9 cellular contexts compared by ENCODE assay signal in the genomic region with DNA sequence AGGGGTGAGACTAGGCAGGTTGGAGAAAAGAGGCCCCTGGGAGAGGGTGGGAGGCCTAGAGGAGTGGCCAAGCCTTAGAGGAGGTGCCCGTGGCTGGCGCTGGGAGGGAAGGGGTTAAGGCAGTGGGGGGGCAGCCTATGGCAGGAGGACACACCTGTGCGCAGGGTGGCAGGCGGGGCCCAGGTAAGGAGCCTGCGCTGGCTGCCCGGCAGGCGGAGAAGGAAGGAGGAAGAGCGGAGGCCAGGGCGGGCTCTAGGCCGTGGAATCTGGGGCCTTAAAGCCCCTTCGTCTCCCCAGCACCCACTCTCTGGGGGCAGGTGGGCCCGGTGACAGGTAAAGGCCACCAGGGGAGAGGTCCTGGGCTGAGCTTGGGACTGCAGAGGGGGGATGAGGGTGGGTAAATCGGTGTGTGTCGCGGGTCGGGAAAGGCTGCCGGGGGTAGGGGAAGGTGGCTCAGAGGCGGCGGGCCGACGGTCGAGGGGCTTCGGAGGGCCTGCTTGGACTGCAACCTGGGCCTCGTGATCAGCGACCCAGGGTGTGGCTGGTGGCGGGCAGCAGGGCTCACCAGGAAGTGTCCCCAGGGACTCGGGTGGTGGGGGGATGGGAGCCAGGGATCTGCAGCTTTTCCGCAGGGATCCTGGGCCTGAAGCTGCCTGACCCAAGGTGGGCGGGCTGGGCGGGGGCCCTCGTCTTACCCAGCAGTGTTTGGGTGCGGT. TPM values are rescaled to one million over a fixed set of nuclear protein-coding genes. Genes with fewer than 3 reads are reported as not detected.
DNase-seq lines count a peak whose midpoint lies in the region; ATAC-seq, FAIRE-seq and TF ChIP-seq lines count a peak whose summit lies in the region.
"Had no signal": no experiment of that assay in that cellular context is flagged by ENCODE, and none has a peak within 500 bp of the region (broad histone marks: within the 10 kb centered on the region; RNA-seq: fewer than 3 reads in every experiment).

No MANE protein-coding gene starts in this region.

- no peaks in the 10 kb centered on the region for H3K9me3 Mint-ChIP-seq in activated naive CD8-positive, alpha-beta T cell treated with anti-CD3 and anti-CD28 coated beads, Interleukin-2, amount 10 ng/mL, durations not matched to agents 7 days and 5 days

- no peak overlapping the region for H2BK15ac ChIP-seq in mesendoderm (replicated peaks; ENCODE audit: low read depth)

- peak overlapping the region; percentile 97 for H3K56ac ChIP-seq in mesendoderm (ENCODE audit: low read length)

- peaks cover 0 to 44% (median 17%) of the 10 kb centered on the region in 11 experiments; a peak in 17 of 22 replicates for H4K20me1 ChIP-seq in BLaER1 treated with 17β-estradiol and CSF1 and Interleukin-3, amounts not matched to agents 10 nM and 100 nM

- DNase-seq in LoVo (ENCODE audit: low spot score) = peak; percentile 95
- peak; percentile 36 for DNase-seq in activated naive CD8-positive, alpha-beta T cell treated with anti-CD3 and anti-CD28 coated beads, Interleukin-2, amount 10 ng/mL, durations not matched to agents 7 days and 5 days
- peak; percentile 86 for DNase-seq in mesendoderm
- no peak for DNase-seq in GM12892 (ENCODE audit: insufficient read length)
- DNase-seq in NCI-H446 treated with DMSO at 0.1 percent for 48 hours (lab: John Stamatoyannopoulos, UW) = no peak

- H3K23ac ChIP-seq in mesendoderm (ENCODE audit: low read length) = peak overlapping the region; percentile 99

- peaks cover 76 to 95% (median 85%) of the 10 kb centered on the region in 10 experiments for H3K4me1 ChIP-seq in BLaER1 treated with 17β-estradiol and CSF1 and Interleukin-3, amounts not matched to agents 10 nM and 100 nM
- peaks cover 10% of the 10 kb centered on the region for H3K4me1 ChIP-seq in mesendoderm (ENCODE audit: control insufficient read depth, low read depth, low read length)

- no peaks in the 10 kb centered on the region for H3K27me3 Mint-ChIP-seq in activated naive CD8-positive, alpha-beta T cell treated with anti-CD3 and anti-CD28 coated beads, Interleukin-2, amount 10 ng/mL, durations not matched to agents 7 days and 5 days

- no peaks in the 10 kb centered on the region for H3K27me3 ChIP-seq in BLaER1 treated with 17β-estradiol and CSF1 and Interleukin-3, amounts not matched to agents 10 nM and 100 nM
- no peaks in the 10 kb centered on the region for H3K27me3 ChIP-seq in mesendoderm (ENCODE audit: insufficient read depth, low read length, poor library complexity)

- no peak for ATAC-seq in activated naive CD8-positive, alpha-beta T cell treated with anti-CD3 and anti-CD28 coated beads, Interleukin-2, amount 10 ng/mL, durations not matched to agents 7 days and 5 days (ENCODE audit: low read depth)
- no peak for ATAC-seq in GM21786 (IDR thresholded peaks at IDR 0.05; ENCODE audit: unreplicated experiment)
- ATAC-seq in HG03095 (IDR thresholded peaks at IDR 0.05; ENCODE audit: unreplicated experiment) = no peak

- H3K27ac ChIP-seq in BLaER1 treated with 17β-estradiol and CSF1 and Interleukin-3, amounts not matched to agents 10 nM and 100 nM = peak overlapping the region; percentile 62 to 95 (median 92)
- H3K27ac ChIP-seq in mesendoderm (ENCODE audit: low read depth, low read length) = peak overlapping the region; percentile 93

- H2BK120ac ChIP-seq in mesendoderm (ENCODE audit: low read depth, low read length) = no peak overlapping the region

- H3K4me3 ChIP-seq in BLaER1 treated with 17β-estradiol and CSF1 and Interleukin-3, amounts not matched to agents 10 nM and 100 nM = no peak overlapping the region; a peak in 3 of 20 replicates
- H3K4me3 ChIP-seq in mesendoderm (ENCODE audit: low read length) = peak overlapping the region; percentile 84

- peak overlapping the region; percentile 83 for H2BK5ac ChIP-seq in mesendoderm (ENCODE audit: low read length)

- peak overlapping the region; percentile 96 for H3K27ac Mint-ChIP-seq in activated naive CD8-positive, alpha-beta T cell treated with anti-CD3 and anti-CD28 coated beads, Interleukin-2, amount 10 ng/mL, durations not matched to agents 7 days and 5 days

- whole genome bisulfite sequencing in mesendoderm (ENCODE audit: extremely low coverage, insufficient coverage, low lambda C conversion rate) = no CpG with 5 or more reads among the region's 32 CpGs

- peak overlapping the region; percentile 76 for H3K4ac ChIP-seq in mesendoderm (ENCODE audit: low read depth, low read length)

- H3K36me3 Mint-ChIP-seq in activated naive CD8-positive, alpha-beta T cell treated with anti-CD3 and anti-CD28 coated beads, Interleukin-2, amount 10 ng/mL, durations not matched to agents 7 days and 5 days = peaks cover 27% of the 10 kb centered on the region

- no peak for FAIRE-seq in GM12892 (lab: Jason Lieb, UNC)
- FAIRE-seq: endothelial cell of umbilical vein had no signal

- TF ChIP-seq POLR2A in GM12892 (IDR thresholded peaks at IDR 0.05; ENCODE audit: low read depth, low read length) = no peak; the same call in 1 of the 2 replicates

- peak overlapping the region; percentile 52 for H3K18ac ChIP-seq in mesendoderm (ENCODE audit: low read length)

- no peaks in the 10 kb centered on the region for H3K9me3 ChIP-seq in BLaER1 treated with 17β-estradiol and CSF1 and Interleukin-3, amounts not matched to agents 10 nM and 100 nM (replicated peaks in 1 of 11)

- peaks cover 44 to 61% (median 55%) of the 10 kb centered on the region in 11 experiments for H3K36me3 ChIP-seq in BLaER1 treated with 17β-estradiol and CSF1 and Interleukin-3, amounts not matched to agents 10 nM and 100 nM
- peaks cover 11% of the 10 kb centered on the region for H3K36me3 ChIP-seq in mesendoderm (ENCODE audit: control insufficient read depth, insufficient read depth, low read length)

- H4K5ac ChIP-seq in mesendoderm (ENCODE audit: low read length) = no peak overlapping the region

- peak overlapping the region; percentile 94 to 100 (median 99) for H3K4me2 ChIP-seq in BLaER1 treated with 17β-estradiol and CSF1 and Interleukin-3, amounts not matched to agents 10 nM and 100 nM
- H3K4me2 ChIP-seq in mesendoderm (ENCODE audit: low read length) = peak overlapping the region; percentile 56

- H3K4me3 Mint-ChIP-seq in activated naive CD8-positive, alpha-beta T cell treated with anti-CD3 and anti-CD28 coated beads, Interleukin-2, amount 10 ng/mL, durations not matched to agents 7 days and 5 days = no peak overlapping the region

- no peak overlapping the region for H2AK5ac ChIP-seq in mesendoderm (ENCODE audit: low read length)

- peaks cover 8% of the 10 kb centered on the region for H3K79me1 ChIP-seq in mesendoderm (ENCODE audit: low read length)

- H3K9ac ChIP-seq in BLaER1 treated with 17β-estradiol and CSF1 and Interleukin-3, amounts not matched to agents 10 nM and 100 nM = peak overlapping the region; percentile 69 to 95 (median 80); a peak in 21 of 22 replicates
- peak overlapping the region; percentile 97 for H3K9ac ChIP-seq in mesendoderm (ENCODE audit: low read length)

- no peak overlapping the region for H4K8ac ChIP-seq in mesendoderm (ENCODE audit: low read depth, low read length)

- POLR2A ChIA-PET in activated naive CD8-positive, alpha-beta T cell treated with anti-CD3 and anti-CD28 coated beads, Interleukin-2, amount 10 ng/mL, durations not matched to agents 7 days and 5 days (lab: Charles Lee) = interaction anchor here (0.6 to 13.5 kb wide), 5 partner anchors 19 to 87 kb away, joined by 3 to 1055 read pairs (median 3); partner anchors contain the start of genes C12orf57, LPCAT3, PTPN6 and RNU7-1

- peaks cover 50% of the 10 kb centered on the region for H3K4me1 Mint-ChIP-seq in activated naive CD8-positive, alpha-beta T cell treated with anti-CD3 and anti-CD28 coated beads, Interleukin-2, amount 10 ng/mL, durations not matched to agents 7 days and 5 days

- peaks cover 19% of the 10 kb centered on the region for H3K79me2 ChIP-seq in mesendoderm (ENCODE audit: control insufficient read depth, insufficient read depth, low read length)

RNA-seq across cellular contexts. Expression of gene PHB2, which starts 7.3 kb away (rescaled TPM):
- total RNA-seq in activated naive CD8-positive, alpha-beta T cell treated with anti-CD3 and anti-CD28 coated beads, Interleukin-2, amount 10 ng/mL, durations not matched to agents 7 days and 5 days = 100 to 1,000 TPM; 175 to 189 TPM
- polyA plus RNA-seq in mesendoderm (2013, experiment 1 of 2) = 473 TPM
- polyA plus RNA-seq in mesendoderm (2013, experiment 2 of 2) = 476 TPM
- 315 TPM for polyA plus RNA-seq in GM12892 (2012; ENCODE audit: missing spikeins)

RNA-seq across cellular contexts. Expression of gene EMG1, which starts 7.5 kb away (rescaled TPM):
- 10 to 100 TPM; 50.0 to 55.7 TPM for total RNA-seq in activated naive CD8-positive, alpha-beta T cell treated with anti-CD3 and anti-CD28 coated beads, Interleukin-2, amount 10 ng/mL, durations not matched to agents 7 days and 5 days
- polyA plus RNA-seq in mesendoderm (2013, experiment 1 of 2) = 119 TPM
- polyA plus RNA-seq in mesendoderm (2013, experiment 2 of 2) = 115 TPM
- 109 TPM for polyA plus RNA-seq in GM12892 (2012; ENCODE audit: missing spikeins)

RNA-seq across cellular contexts. Expression of gene PTPN6, which starts 12.0 kb away (rescaled TPM):
- 100 to 1,000 TPM; 349 to 370 TPM for total RNA-seq in activated naive CD8-positive, alpha-beta T cell treated with anti-CD3 and anti-CD28 coated beads, Interleukin-2, amount 10 ng/mL, durations not matched to agents 7 days and 5 days
- 13.2 TPM for polyA plus RNA-seq in mesendoderm (2013, experiment 1 of 2)
- 14.1 TPM for polyA plus RNA-seq in mesendoderm (2013, experiment 2 of 2)
- polyA plus RNA-seq in GM12892 (2012; ENCODE audit: missing spikeins) = 286 TPM

RNA-seq across cellular contexts. Expression of gene C12orf57, which starts 19.4 kb away (rescaled TPM):
- 100 to 1,000 TPM; 210 to 217 TPM for total RNA-seq in activated naive CD8-positive, alpha-beta T cell treated with anti-CD3 and anti-CD28 coated beads, Interleukin-2, amount 10 ng/mL, durations not matched to agents 7 days and 5 days
- 146 TPM for polyA plus RNA-seq in mesendoderm (2013, experiment 1 of 2)
- polyA plus RNA-seq in mesendoderm (2013, experiment 2 of 2) = 141 TPM
- 175 TPM for polyA plus RNA-seq in GM12892 (2012; ENCODE audit: missing spikeins)

RNA-seq across cellular contexts. Expression of gene RNU7-1, which starts 19.6 kb away (rescaled TPM):
- total RNA-seq in activated naive CD8-positive, alpha-beta T cell treated with anti-CD3 and anti-CD28 coated beads, Interleukin-2, amount 10 ng/mL, durations not matched to agents 7 days and 5 days = not detected
- not detected for polyA plus RNA-seq in mesendoderm (2013, experiment 1 of 2)
- not detected for polyA plus RNA-seq in mesendoderm (2013, experiment 2 of 2)
- polyA plus RNA-seq in GM12892 (2012; ENCODE audit: missing spikeins) = not detected
- total RNA-seq: endothelial cell of umbilical vein had no signal
- polyA plus RNA-seq: endothelial cell of umbilical vein had no signal

Comparison
In these comparisons a context has a peak if more than half of its experiments do, and no peak if none do; other contexts are left out.
1. DNase-seq: peak in LoVo (single experiment), activated naive CD8-positive, alpha-beta T cell treated with anti-CD3 and anti-CD28 coated beads, Interleukin-2, amount 10 ng/mL, durations not matched to agents 7 days and 5 days (single experiment) and mesendoderm (single experiment); none in GM12892 (single experiment) and NCI-H446 treated with DMSO at 0.1 percent for 48 hours (single experiment).